ENCODE assay signal across 8 cellular contexts in the genomic region with DNA sequence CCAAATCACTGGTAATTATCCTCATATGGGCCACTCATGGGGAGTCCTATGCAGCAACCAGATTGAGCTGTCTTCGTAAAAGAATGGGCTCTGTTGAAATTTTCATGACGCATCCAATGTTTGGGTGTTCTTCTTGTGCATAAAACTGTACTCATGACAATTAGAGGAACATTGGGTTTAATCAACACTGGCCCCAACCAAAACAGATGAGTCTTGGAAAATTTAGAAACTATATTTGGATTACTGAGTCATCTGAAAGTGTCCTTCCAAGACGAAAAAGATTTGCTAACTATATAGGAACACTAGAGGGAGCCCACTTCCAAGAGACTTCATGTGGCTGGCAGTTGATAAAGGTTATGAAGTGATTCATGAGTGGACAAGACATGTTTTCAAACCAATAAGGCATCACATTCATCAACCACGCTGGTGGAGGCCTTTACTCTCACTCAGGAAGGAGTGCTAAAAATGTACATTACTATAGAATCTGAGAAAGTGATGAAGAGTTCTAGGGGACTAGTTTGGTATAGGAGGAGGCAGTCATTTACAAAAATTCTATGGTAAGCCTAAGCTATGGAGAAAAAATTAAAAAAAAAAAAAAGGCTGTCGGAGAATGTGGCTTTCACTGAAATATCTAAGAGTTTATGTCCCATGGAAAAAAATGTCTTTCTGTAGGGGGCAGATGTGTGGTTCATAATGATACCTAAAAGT.
DNase-seq lines count a peak whose midpoint lies in the region; ATAC-seq, FAIRE-seq and TF ChIP-seq lines count a peak whose summit lies in the region.

No MANE protein-coding gene starts in this region.

- ATAC-seq in A549 (peak; percentile 78 to 81; a peak in 5 of 6 replicates), PC-3 (peak; percentile 85), HG03469 (IDR thresholded peaks at IDR 0.05; ENCODE audit: unreplicated experiment) (no peak), HG03045 (IDR thresholded peaks at IDR 0.05; ENCODE audit: unreplicated experiment) (no peak)

- intact Hi-C loops in PC-3 (cut with micrococcal nuclease) (loop anchor here (1.0 kb wide), 2 partner anchors 173 to 289 kb away; no protein-coding TSS in a partner anchor), thyroid gland (cut with DNase I) (no loop called here)

- H3K9me3 ChIP-seq in A549 (no peaks in the 10 kb centered on the region), PC-3 (ENCODE audit: low read length) (no peaks in the 10 kb centered on the region), thyroid gland (no peaks in the 10 kb centered on the region)

- no peak overlapping the region for H3K27ac Mint-ChIP-seq in activated naive CD8-positive, alpha-beta T cell treated with anti-CD3 and anti-CD28 coated beads for 36 hours

- no peaks in the 10 kb centered on the region for H3K9me3 Mint-ChIP-seq in activated naive CD8-positive, alpha-beta T cell treated with anti-CD3 and anti-CD28 coated beads for 36 hours

- H3K36me3 Mint-ChIP-seq in activated naive CD8-positive, alpha-beta T cell treated with anti-CD3 and anti-CD28 coated beads for 36 hours, result no peaks in the 10 kb centered on the region

- H3K4me3 ChIP-seq in A549 (no peak overlapping the region), PC-3 (ENCODE audit: low read length) (no peak overlapping the region), foreskin fibroblast (ENCODE audit: low read depth in 1 of 2, low read length in 2 of 2) (no peak overlapping the region), thyroid gland (replicated peaks in 1 of 3) (no peak overlapping the region)

- no peak overlapping the region for H2AFZ ChIP-seq in PC-3 (ENCODE audit: low read length)

- POLR2A ChIA-PET in A549 (lab: Yijun Ruan, JAX) (no interaction called here), PC-3 (lab: Charles Lee; ENCODE audit: unreplicated experiment) (no interaction called here)

- TF ChIP-seq RAD21 in A549 (conservative IDR thresholded peaks at IDR 0.05 in 1 of 2, IDR thresholded peaks at IDR 0.05 in 1 of 2), result peak; percentile 43 to 70; a peak in 3 of 5 replicates

- no peak overlapping the region for H3K9ac ChIP-seq in PC-3 (ENCODE audit: low read length)

- no peak for FAIRE-seq in A549 (lab: Jason Lieb, UNC)

- H3K4me2 ChIP-seq in A549 (no peak overlapping the region), PC-3 (ENCODE audit: low read length) (no peak overlapping the region)

- H3K79me2 ChIP-seq in PC-3 (ENCODE audit: low read length), result no peaks in the 10 kb centered on the region

- H3K4me1 ChIP-seq in A549 (no peaks in the 10 kb centered on the region), PC-3 (ENCODE audit: insufficient read depth, low read length) (no peaks in the 10 kb centered on the region; the same call in 1 of the 2 replicates), thyroid gland (no peaks in the 10 kb centered on the region)

- H3K36me3 ChIP-seq in PC-3 (ENCODE audit: low read depth, low read length) (no peaks in the 10 kb centered on the region), thyroid gland (no peaks in the 10 kb centered on the region)

- no peaks in the 10 kb centered on the region for H3K4me1 Mint-ChIP-seq in activated naive CD8-positive, alpha-beta T cell treated with anti-CD3 and anti-CD28 coated beads for 36 hours

- TF ChIP-seq EP300 in A549 (IDR thresholded peaks at IDR 0.05), result no peak

- no TSS peak for BruUV-seq in PC-3 (replicated peaks; lab: Mats Ljungman, UMichigan)

- no peak overlapping the region for H3K4me3 Mint-ChIP-seq in activated naive CD8-positive, alpha-beta T cell treated with anti-CD3 and anti-CD28 coated beads for 36 hours

- TF ChIP-seq POLR2A in A549 (IDR thresholded peaks at IDR 0.05; ENCODE audit: low read length) (no peak), thyroid gland (IDR thresholded peaks at IDR 0.05) (no peak)

- H3K27me3 ChIP-seq in PC-3 (ENCODE audit: low read length) (no peaks in the 10 kb centered on the region), thyroid gland (no peaks in the 10 kb centered on the region)

- H3K27ac ChIP-seq in A549 (no peak overlapping the region), PC-3 (ENCODE audit: low read length) (no peak overlapping the region), thyroid gland (no peak overlapping the region)

- CTCF ChIA-PET in A549 (lab: Yijun Ruan, JAX) (interaction anchor here (0.6 to 2.0 kb wide), 8 partner anchors 10 to 481 kb away, joined by 3 to 14 read pairs (median 3); no protein-coding TSS in a partner anchor), PC-3 (lab: Charles Lee) (interaction anchor here (0.6 to 0.9 kb wide), 2 partner anchors 19 to 342 kb away, joined by 3 read pairs; no protein-coding TSS in a partner anchor)

- peak; percentile 5 to 58 for DNase-seq in A549 (ENCODE audit: low read depth in 1 of 2, low spot score in 1 of 2)
- DNase-seq in HK-2 (ENCODE audit: unreplicated experiment), result peak; percentile 4
- DNase-seq in PC-3, result peak; percentile 84
- DNase-seq in foreskin fibroblast, result peak in 1 of 2 donors; percentile 37
- no peak for DNase-seq in thyroid gland
- DNase-seq in activated naive CD8-positive, alpha-beta T cell treated with anti-CD3 and anti-CD28 coated beads for 36 hours, result no peak

- H4K20me1 ChIP-seq in PC-3 (ENCODE audit: low read length), result no peaks in the 10 kb centered on the region

- no peaks in the 10 kb centered on the region for H3F3A ChIP-seq in PC-3 (ENCODE audit: low read length, unreplicated experiment)

- WGBS in A549 (ENCODE audit: missing lambda C conversion rate), result 17% methylated on average over 5 of the region's 5 CpGs
- 42 to 48% methylated on average over 5 of the region's 5 CpGs for WGBS in thyroid gland, 2 donors

- H3K9me2 ChIP-seq in PC-3 (replicated peaks; ENCODE audit: low read length), result no peaks in the 10 kb centered on the region

- TF ChIP-seq CTCF in A549 (IDR thresholded peaks at IDR 0.05) (peak; percentile 39), PC-3 (conservative IDR thresholded peaks at IDR 0.05; ENCODE audit: low read depth, low read length) (peak; percentile 87), foreskin fibroblast (IDR thresholded peaks at IDR 0.05; ENCODE audit: low read depth, low read length) (peak; percentile 4), thyroid gland (IDR thresholded peaks at IDR 0.05) (no peak)

- no peaks in the 10 kb centered on the region for H3K27me3 Mint-ChIP-seq in activated naive CD8-positive, alpha-beta T cell treated with anti-CD3 and anti-CD28 coated beads for 36 hours

TF ChIP-seq in A549, 52 proteins besides CTCF, POLR2A, EP300 and RAD21:
- TF ChIP-seq SMC3 (IDR thresholded peaks at IDR 0.05), result peak; percentile 41; the same call in 2 of the 3 replicates
- no peak for TF ChIP-seq RARB (CRISPR knock-in tag; IDR thresholded peaks at IDR 0.05)
- TF ChIP-seq RNF2 (IDR thresholded peaks at IDR 0.05; ENCODE audit: borderline replicate concordance, low read depth), result no peak
- TF ChIP-seq FOSL2 (IDR thresholded peaks at IDR 0.05), result no peak
- TF ChIP-seq FOSL2 (CRISPR knock-in tag; IDR thresholded peaks at IDR 0.05), result 0 out of 2 replicates have a peak, but pooled peaks have one; percentile 9
- no peak for TF ChIP-seq NR3C1 (IDR thresholded peaks at IDR 0.05)

Comparison
In these comparisons a context has a peak if more than half of its experiments do, and no peak if none do; other contexts are left out.
1. ATAC-seq: peak in A549 (2 of 2) and PC-3 (single experiment); none in HG03469 (single experiment) and HG03045 (single experiment).
2. DNase-seq: peak in A549 (2 of 2), HK-2 (single experiment) and PC-3 (single experiment); none in thyroid gland (0 of 2) and activated naive CD8-positive, alpha-beta T cell treated with anti-CD3 and anti-CD28 coated beads for 36 hours (single experiment).
3. CTCF ChIP-seq: peak in A549 (single experiment), PC-3 (single experiment) and foreskin fibroblast (single experiment); none in thyroid gland (0 of 6).